In genomic region chr13:48505597-48506091, GRCh38 we compare ENCODE assay signal across 9 cellular contexts.
DNase-seq lines count a peak whose midpoint lies in the region; ATAC-seq, FAIRE-seq and TF ChIP-seq lines count a peak whose summit lies in the region.
"Had no signal": no experiment of that assay in that cellular context is flagged by ENCODE, and none has a peak within 500 bp of the region (broad histone marks: within the 10 kb centered on the region; RNA-seq: fewer than 3 reads in every experiment).

No MANE protein-coding gene starts in this region.

- H3K9ac ChIP-seq in rectal smooth muscle tissue (ENCODE audit: low read length), result no peak overlapping the region

- FAIRE-seq in D721Med (lab: Jason Lieb, UNC), result no peak

- H3K27ac ChIP-seq in effector memory CD4-positive, alpha-beta T cell (ENCODE audit: insufficient read depth, low read length, poor library complexity, severe bottlenecking), result peak overlapping the region; percentile 63
- H3K27ac ChIP-seq in rectal smooth muscle tissue (ENCODE audit: low read depth, low read length), result peak overlapping the region; percentile 25
- H3K27ac ChIP-seq: cardiac muscle cell had no signal

- peak; percentile 23 for DNase-seq in AG09309 (ENCODE audit: low read depth)
- DNase-seq in T-helper 22 cell (ENCODE audit: low read depth), result peak; percentile 51
- DNase-seq in effector memory CD4-positive, alpha-beta T cell, result peak in 2 of 3 donors; percentile 12 to 31
- DNase-seq in DMS 273 treated with DMSO at 0.1 percent for 48 hours (lab: John Stamatoyannopoulos, UW), result no peak
- DNase-seq in D721Med (ENCODE audit: insufficient read length, low spot score), result no peak

- no peaks in the 10 kb centered on the region for H3K27me3 ChIP-seq in effector memory CD4-positive, alpha-beta T cell (replicated peaks; ENCODE audit: control insufficient read depth, insufficient read depth, low read length, poor library complexity, severe bottlenecking)
- no peaks in the 10 kb centered on the region for H3K27me3 ChIP-seq in rectal smooth muscle tissue (ENCODE audit: control insufficient read depth, insufficient read depth, low read length)
- H3K27me3 ChIP-seq: cardiac muscle cell had no signal

- H3K4me3 ChIP-seq in AG09309 (ENCODE audit: control insufficient read depth, low read depth, low read length) (no peak overlapping the region), rectal smooth muscle tissue (ENCODE audit: low read length) (no peak overlapping the region)
- peak overlapping the region; percentile 12 for H3K4me3 ChIP-seq in effector memory CD4-positive, alpha-beta T cell (ENCODE audit: insufficient read depth, low read depth, low read length, poor library complexity, severe bottlenecking)
- H3K4me3 ChIP-seq: cardiac muscle cell had no signal

- TF ChIP-seq CTCF in AG09309 (IDR thresholded peaks at IDR 0.05; ENCODE audit: control insufficient read depth, insufficient read depth, low read depth, low read length, missing control alignments) (no peak), D721Med (IDR thresholded peaks at IDR 0.05; ENCODE audit: insufficient read depth, missing control alignments) (no peak)

- H3K36me3 ChIP-seq in effector memory CD4-positive, alpha-beta T cell (ENCODE audit: control insufficient read depth, insufficient read depth, low read length), result no peaks in the 10 kb centered on the region
- no peaks in the 10 kb centered on the region for H3K36me3 ChIP-seq in rectal smooth muscle tissue (ENCODE audit: control insufficient read depth, insufficient read depth, low read length)

- H3K9me3 ChIP-seq in effector memory CD4-positive, alpha-beta T cell (ENCODE audit: control insufficient read depth, low read length), result no peaks in the 10 kb centered on the region

- peaks cover 40% of the 10 kb centered on the region for H3K4me1 ChIP-seq in effector memory CD4-positive, alpha-beta T cell (ENCODE audit: control insufficient read depth, insufficient read depth, low read length, poor library complexity, severe bottlenecking)
- no peaks in the 10 kb centered on the region for H3K4me1 ChIP-seq in rectal smooth muscle tissue (ENCODE audit: control insufficient read depth, insufficient read depth, low read length)

- peak; percentile 74 for ATAC-seq in GM19023 (IDR thresholded peaks at IDR 0.05; ENCODE audit: unreplicated experiment)
- peak; percentile 48 for ATAC-seq in HG03108 (IDR thresholded peaks at IDR 0.05; ENCODE audit: unreplicated experiment)

Comparison
In these comparisons a context has a peak if more than half of its experiments do, and no peak if none do; other contexts are left out.
1. DNase-seq: peak in AG09309 (single experiment), T-helper 22 cell (single experiment) and effector memory CD4-positive, alpha-beta T cell (2 of 3); none in DMS 273 treated with DMSO at 0.1 percent for 48 hours (single experiment) and D721Med (single experiment).